Comparison of ENCODE assay signal across 29 cellular contexts in genomic region chr2:240351088-240351741, GRCh38.
DNase-seq lines count a peak whose midpoint lies in the region; ATAC-seq, FAIRE-seq and TF ChIP-seq lines count a peak whose summit lies in the region.
"Had no signal": no experiment of that assay in that cellular context is flagged by ENCODE, and none has a peak within 500 bp of the region (broad histone marks: within the 10 kb centered on the region; RNA-seq: fewer than 3 reads in every experiment).

No MANE protein-coding gene starts in this region.

- H3K4me3 ChIP-seq in HepG2 (replicated peaks in 1 of 3; ENCODE audit: insufficient read depth in 1 of 3, low read depth in 2 of 3, low read length in 3 of 3), result no peak overlapping the region
- H3K4me3 ChIP-seq in right lobe of liver, result no peak overlapping the region
- H3K4me3 ChIP-seq: HAP-1, MG63, prostate gland, skin epidermis, stomach, tibial artery had no signal

- no TSS peak for BruUV-seq in HepG2 (replicated peaks; lab: Mats Ljungman, UMichigan)

- no peak for FAIRE-seq in HepG2 (lab: Jason Lieb, UNC)
- FAIRE-seq: GM18507 had no signal

- POLR2A ChIA-PET in HepG2 (lab: Yijun Ruan, JAX), result no interaction called here

- intact Hi-C loops in HepG2 (cut with micrococcal nuclease; ENCODE audit: unreplicated experiment), result no loop called here
- intact Hi-C loops in right lobe of liver (cut with DNase I), result no loop called here

- TF ChIP-seq EP300 in HepG2 (IDR thresholded peaks at IDR 0.05; ENCODE audit: low read depth in 2 of 2, low read length in 2 of 2) (no peak), HepG2 (CRISPR knock-in tag; IDR thresholded peaks at IDR 0.05; ENCODE audit: borderline replicate concordance) (no peak)

- 0 out of 2 replicates have a peak, but pooled peaks cover 6% of the 10 kb centered on the region for H4K20me1 ChIP-seq in HepG2 (ENCODE audit: insufficient read depth, low read length)

- no peak overlapping the region for H3K9ac ChIP-seq in HepG2 (ENCODE audit: insufficient read depth, low read depth, low read length)

- H3K9me3 Mint-ChIP-seq in chondrocyte (ENCODE audit: low read depth) (no peaks in the 10 kb centered on the region), nephron (no peaks in the 10 kb centered on the region), immature natural killer cell (no peaks in the 10 kb centered on the region)
- H3K9me3 Mint-ChIP-seq: activated naive CD4-positive, alpha-beta T cell treated with anti-CD3 and anti-CD28 coated beads for 36 hours; activated T-helper 1 cell treated with anti-CD3 and anti-CD28 coated beads, Interleukin-12 subunit alpha, Interleukin-12 subunit beta, Interleukin-2, Interleukin-4 antibody, amounts not matched to agents 30 ng/mL and 10 ng/mL and 1 ng/mL, durations not matched to agents 14 hours and 24 hours and 36 hours had no signal

- TF ChIP-seq POLR2A in HepG2 (IDR thresholded peaks at IDR 0.05; ENCODE audit: insufficient read depth in 1 of 2, low read depth in 2 of 2, low read length in 2 of 2) (no peak), right lobe of liver (IDR thresholded peaks at IDR 0.05) (no peak)

- TF ChIP-seq CTCF in HepG2 (CRISPR knock-in tag; IDR thresholded peaks at IDR 0.05) (no peak), right lobe of liver (IDR thresholded peaks at IDR 0.05) (no peak), chondrocyte (IDR thresholded peaks at IDR 0.05) (no peak), nephron (IDR thresholded peaks at IDR 0.05; ENCODE audit: unreplicated experiment in 3 of 3) (no peak)

- H3K9me3 ChIP-seq in HepG2 (ENCODE audit: low read length), result no peaks in the 10 kb centered on the region
- no peaks in the 10 kb centered on the region for H3K9me3 ChIP-seq in right lobe of liver
- H3K9me3 ChIP-seq: HAP-1, MG63, neutrophil, prostate gland, stomach had no signal

- H3K4me1 Mint-ChIP-seq in chondrocyte (ENCODE audit: low read depth) (peaks cover 3% of the 10 kb centered on the region), nephron (peaks cover 34% of the 10 kb centered on the region), immature natural killer cell (no peaks in the 10 kb centered on the region)
- H3K4me1 Mint-ChIP-seq: B cell had no signal

- H3K4me3 Mint-ChIP-seq in chondrocyte (ENCODE audit: unreplicated experiment), result no peak overlapping the region
- H3K4me3 Mint-ChIP-seq in nephron, result peak overlapping the region in 1 of 3 experiments; percentile 21
- no peak overlapping the region for H3K4me3 Mint-ChIP-seq in immature natural killer cell
- H3K4me3 Mint-ChIP-seq: activated naive CD4-positive, alpha-beta T cell treated with anti-CD3 and anti-CD28 coated beads for 36 hours; activated T-helper 1 cell treated with anti-CD3 and anti-CD28 coated beads, Interleukin-12 subunit alpha, Interleukin-12 subunit beta, Interleukin-2, Interleukin-4 antibody, amounts not matched to agents 30 ng/mL and 10 ng/mL and 1 ng/mL, durations not matched to agents 14 hours and 24 hours and 36 hours; B cell had no signal

- H3K79me2 ChIP-seq in HepG2 (ENCODE audit: insufficient read depth, low read length), result no peaks in the 10 kb centered on the region

- H3K27ac ChIP-seq in HepG2 (ENCODE audit: extremely low read length, insufficient read depth, low read length), result no peak overlapping the region
- H3K27ac ChIP-seq in right lobe of liver, result no peak overlapping the region
- H3K27ac ChIP-seq: neutrophil, prostate gland, skin epidermis, stomach, tibial artery had no signal

- WGBS in HepG2 (ENCODE audit: low lambda C conversion rate), result 45% methylated on average over 27 of the region's 28 CpGs
- WGBS in right lobe of liver (ENCODE audit: insufficient coverage, low coverage, low lambda C conversion rate, missing lambda C conversion rate), result 50% methylated on average over 15 of the region's 28 CpGs

- ATAC-seq in HepG2 (no peak), right lobe of liver (no peak), GM21367 (IDR thresholded peaks at IDR 0.05; ENCODE audit: unreplicated experiment) (no peak)
- ATAC-seq: esophagus mucosa, Panc1 had no signal

- no peaks in the 10 kb centered on the region for H3K36me3 Mint-ChIP-seq in chondrocyte (ENCODE audit: low read depth)
- H3K36me3 Mint-ChIP-seq in nephron (ENCODE audit: low read depth), result no peaks in the 10 kb centered on the region
- no peaks in the 10 kb centered on the region for H3K36me3 Mint-ChIP-seq in immature natural killer cell

- CTCF ChIA-PET in HepG2 (lab: Yijun Ruan, JAX; ENCODE audit: low intra/inter-chr PET ratio, low total read pairs), result no interaction called here

- no peak overlapping the region for H3K27ac Mint-ChIP-seq in chondrocyte (ENCODE audit: unreplicated experiment)
- H3K27ac Mint-ChIP-seq in nephron, result peak overlapping the region in 2 of 3 experiments; percentile 62 to 80
- no peak overlapping the region for H3K27ac Mint-ChIP-seq in immature natural killer cell
- H3K27ac Mint-ChIP-seq: activated naive CD4-positive, alpha-beta T cell treated with anti-CD3 and anti-CD28 coated beads for 36 hours; activated T-helper 1 cell treated with anti-CD3 and anti-CD28 coated beads, Interleukin-12 subunit alpha, Interleukin-12 subunit beta, Interleukin-2, Interleukin-4 antibody, amounts not matched to agents 30 ng/mL and 10 ng/mL and 1 ng/mL, durations not matched to agents 14 hours and 24 hours and 36 hours; B cell had no signal

- no peak for TF ChIP-seq RAD21 in HepG2 (CRISPR knock-in tag; IDR thresholded peaks at IDR 0.05)

- H3K4me1 ChIP-seq in HepG2 (ENCODE audit: insufficient read depth, low read length), result no peaks in the 10 kb centered on the region
- peaks cover 0 to 7% (median 0%) of the 10 kb centered on the region in 4 donors for H3K4me1 ChIP-seq in right lobe of liver
- H3K4me1 ChIP-seq: HAP-1, prostate gland had no signal

- no peak overlapping the region for H3K4me2 ChIP-seq in HepG2 (ENCODE audit: low read depth, low read length)

- in situ Hi-C loops in HepG2 (cut with HindIII; ENCODE audit: extremely low pct_ligation_motif_present, low pct_unique_long_range_greater_than_20kb), result no loop called here

- no peaks in the 10 kb centered on the region for H3K36me3 ChIP-seq in HepG2 (replicated peaks in 1 of 2; ENCODE audit: control insufficient read depth in 1 of 2, insufficient read depth in 2 of 2, low read length in 2 of 2)
- H3K36me3 ChIP-seq in right lobe of liver, result no peaks in the 10 kb centered on the region
- H3K36me3 ChIP-seq: HAP-1, MG63, neutrophil, prostate gland, stomach, tibial artery had no signal

- peaks cover 18 to 88% of the 10 kb centered on the region in 2 experiments; a peak in 4 of 5 replicates for H3K27me3 ChIP-seq in HepG2 (ENCODE audit: control insufficient read depth in 1 of 2, insufficient read depth in 2 of 2, low read length in 2 of 2)
- H3K27me3 ChIP-seq in right lobe of liver, result no peaks in the 10 kb centered on the region
- H3K27me3 ChIP-seq: MG63, neutrophil, stomach had no signal

- H2AFZ ChIP-seq in HepG2 (ENCODE audit: low read length), result no peak overlapping the region

- DNase-seq in HepG2 (ENCODE audit: low spot score) (no peak), right lobe of liver (no peak), chondrocyte (ENCODE audit: low spot score) (peak; percentile 77), immature natural killer cell (no peak)
- no peak for DNase-seq in activated CD4-positive, alpha-beta T cell treated with anti-CD3 and anti-CD28 coated beads for 4 hours
- no peak for DNase-seq in stimulated activated CD8-positive, alpha-beta memory T cell treated with anti-CD3 and anti-CD28 coated beads, Interleukin-4, amount 100 ng/mL, for 48 hours
- DNase-seq: activated CD4-positive, alpha-beta T cell treated with anti-CD3 and anti-CD28 coated beads, Interleukin-2, amount 50 U/mL, for 48 hours; activated CD4-positive, CD25-positive, alpha-beta regulatory T cell; activated naive CD4-positive, alpha-beta T cell treated with anti-CD3 and anti-CD28 coated beads for 36 hours; cortex of kidney; KG1; mammary epithelial cell; MG63; NCI-H526; stimulated activated CD4-positive, alpha-beta T cell treated with anti-CD3 and anti-CD28 coated beads, Interleukin-1b, Interleukin-23, amount 100 ng/mL, for 48 hours; stomach; T-helper 1 cell had no signal

- H3K27me3 Mint-ChIP-seq in chondrocyte (ENCODE audit: low read depth), result peaks cover 8% of the 10 kb centered on the region
- peaks cover 23% of the 10 kb centered on the region for H3K27me3 Mint-ChIP-seq in nephron (ENCODE audit: low read depth)
- H3K27me3 Mint-ChIP-seq in immature natural killer cell (ENCODE audit: low read depth in 3 of 3), result peaks cover 0 to 7% (median 1%) of the 10 kb centered on the region in 3 donors

TF ChIP-seq in HepG2, 621 proteins besides CTCF, POLR2A, EP300 and RAD21:
- TF ChIP-seq MNT (IDR thresholded peaks at IDR 0.05), result peak; percentile 46; the same call in 1 of the 2 replicates
- TF ChIP-seq TBL1XR1 (IDR thresholded peaks at IDR 0.05; ENCODE audit: borderline replicate concordance, low read length, partially characterized antibody), result no peak
- TF ChIP-seq HMG20A (CRISPR knock-in tag; IDR thresholded peaks at IDR 0.05; ENCODE audit: borderline replicate concordance), result no peak

Comparison
In these comparisons a context has a peak if more than half of its experiments do, and no peak if none do; other contexts are left out.
1. H3K27ac Mint-ChIP-seq: peak in nephron (2 of 3); none in chondrocyte (single experiment) and immature natural killer cell (0 of 6).